Comparison of ENCODE assay signal across 15 cellular contexts in the genomic region with DNA sequence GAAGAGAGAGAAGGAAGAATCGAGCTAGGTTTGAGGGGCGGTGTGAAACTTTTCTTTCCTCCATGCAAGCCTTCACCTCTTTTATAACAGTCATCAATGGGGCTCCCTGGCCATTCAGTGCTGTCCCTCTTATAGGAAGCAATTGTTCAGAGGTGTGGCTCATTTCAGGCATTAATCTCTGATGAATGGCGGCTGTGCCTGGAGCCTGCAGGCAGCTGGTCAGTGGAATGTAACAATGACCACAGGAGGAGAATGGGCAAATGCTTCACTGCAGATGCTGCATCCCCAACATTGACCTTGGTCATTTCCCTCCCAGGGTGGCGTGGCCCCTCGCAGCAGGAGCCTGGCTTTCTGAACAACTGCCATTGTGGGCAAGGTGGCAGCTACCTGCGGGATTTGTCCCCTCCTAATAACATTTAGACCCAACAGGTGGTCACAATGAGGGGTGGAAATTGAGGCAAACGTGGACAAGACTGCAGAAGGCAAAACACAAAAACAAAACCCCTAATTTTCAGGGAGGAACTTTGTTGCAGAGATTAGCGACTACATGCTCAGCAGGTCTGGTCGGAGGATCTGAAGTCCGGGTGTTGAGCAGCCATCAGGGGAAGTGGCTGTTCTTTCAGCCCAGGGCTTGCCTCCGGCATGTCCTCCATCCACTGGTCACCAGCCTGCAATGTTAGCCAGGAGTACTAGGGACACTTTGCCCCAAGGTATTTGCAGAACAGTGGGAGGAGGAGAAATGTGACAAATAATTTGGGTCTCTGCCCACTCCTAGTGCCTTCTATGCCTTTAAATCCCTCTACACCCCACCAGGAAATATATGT.
"Had no signal": no experiment of that assay in that cellular context is flagged by ENCODE, and none has a peak within 500 bp of the region (broad histone marks: within the 10 kb centered on the region; RNA-seq: fewer than 3 reads in every experiment).

No MANE protein-coding gene starts in this region.

- H3K4me1 ChIP-seq: gastrocnemius medialis, heart right ventricle, right atrium auricular region, sigmoid colon had no signal

- DNase-seq: effector memory CD4-positive, alpha-beta T cell; gastrocnemius medialis; heart right ventricle; hypothalamus; kidney glomerular epithelial cell; mucosa of descending colon; naive B cell; sigmoid colon; small intestine; stimulated activated CD4-positive, alpha-beta T cell treated with anti-CD3 and anti-CD28 coated beads, Interleukin-2, amount 100 ng/mL, for 48 hours; stimulated activated naive CD4-positive, alpha-beta T cell treated with Interleukin-2 at 50 U/mL for 16 hours had no signal

- H3K27me3 ChIP-seq: right atrium auricular region, sigmoid colon had no signal

- H3K4me3 ChIP-seq: gastrocnemius medialis, heart right ventricle, mucosa of descending colon, right atrium auricular region, sigmoid colon had no signal

- H3K27ac ChIP-seq: gastrocnemius medialis, heart right ventricle, neutrophil, right atrium auricular region, sigmoid colon had no signal

- H3K36me3 ChIP-seq: gastrocnemius medialis, heart right ventricle, neutrophil, right atrium auricular region, sigmoid colon had no signal

- H3K9me3 ChIP-seq: gastrocnemius medialis, mucosa of descending colon, neutrophil, right atrium auricular region, sigmoid colon had no signal

- ATAC-seq: esophagus mucosa, gastrocnemius medialis, heart right ventricle, left lobe of liver, mucosa of descending colon had no signal
